8 cellular contexts compared by ENCODE assay signal in the genomic region with DNA sequence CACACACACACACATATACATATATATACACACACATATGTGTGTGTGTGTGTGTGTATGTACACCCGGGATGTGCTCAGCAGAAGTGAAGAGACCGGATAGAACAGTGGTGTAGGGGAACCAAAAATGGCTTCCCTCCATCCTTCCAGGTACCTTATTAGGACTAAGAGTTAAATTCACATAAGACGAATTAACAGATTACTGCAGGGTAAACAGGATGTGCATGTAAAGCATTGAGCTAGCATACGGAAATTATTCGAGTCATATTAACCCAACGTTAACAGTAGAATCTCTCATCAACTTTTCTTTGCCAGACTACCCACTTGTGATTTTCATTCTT. TPM values are rescaled to one million over a fixed set of nuclear protein-coding genes. Genes with fewer than 3 reads are reported as not detected.
A peak's percentile ranks its signal among the peaks of the same experiment; 100 is the strongest.
DNase-seq lines count a peak whose midpoint lies in the region; ATAC-seq and TF ChIP-seq lines count a peak whose summit lies in the region.

No MANE protein-coding gene starts in this region.

- H4K20me1 ChIP-seq in DOHH2 (ENCODE audit: control insufficient read depth, insufficient read depth, low read depth, low read length), result peaks cover 6% of the 10 kb centered on the region; the same call in 1 of the 2 replicates
- peaks cover 41% of the 10 kb centered on the region for H4K20me1 ChIP-seq in neural progenitor cell (ENCODE audit: low read depth)

- H3K4me1 ChIP-seq in DOHH2 (ENCODE audit: control insufficient read depth, low read length) (peaks cover 31% of the 10 kb centered on the region), neural progenitor cell (peaks cover 21% of the 10 kb centered on the region)

- TF ChIP-seq CTCF in DOHH2 (IDR thresholded peaks at IDR 0.05; ENCODE audit: low read depth, low read length, poor library complexity, severe bottlenecking) (no peak), dorsolateral prefrontal cortex (IDR thresholded peaks at IDR 0.05 in 54 of 56, conservative IDR thresholded peaks at IDR 0.05 in 2 of 56; ENCODE audit: low read depth in 1 of 56, partially characterized antibody in 56 of 56) (no peak), neural progenitor cell (IDR thresholded peaks at IDR 0.05) (no peak)

- peaks cover 34% of the 10 kb centered on the region for H3K36me3 Mint-ChIP-seq in neural progenitor cell

- peaks cover 32% of the 10 kb centered on the region for H3K4me1 Mint-ChIP-seq in neural progenitor cell

- peaks cover 88% of the 10 kb centered on the region for H3K79me2 ChIP-seq in DOHH2 (ENCODE audit: control insufficient read depth, low read length)
- peaks cover 83% of the 10 kb centered on the region for H3K79me2 ChIP-seq in neural progenitor cell (ENCODE audit: low read depth)

- H3K27me3 ChIP-seq in DOHH2 (ENCODE audit: control insufficient read depth, low read length), result no peaks in the 10 kb centered on the region
- no peaks in the 10 kb centered on the region for H3K27me3 ChIP-seq in dorsolateral prefrontal cortex
- no peaks in the 10 kb centered on the region for H3K27me3 ChIP-seq in neural progenitor cell

- DNase-seq in LoVo (ENCODE audit: low spot score) (peak; percentile 11), dorsolateral prefrontal cortex (no peak), neural progenitor cell (ENCODE audit: low spot score) (no peak), mesenteric fat pad (ENCODE audit: low spot score) (no peak)

- H3K4me3 ChIP-seq in DOHH2 (ENCODE audit: low read length) (peak overlapping the region; percentile 97), dorsolateral prefrontal cortex (peak overlapping the region; percentile 60 to 99 (median 91)), neural progenitor cell (peak overlapping the region; percentile 73)

- H2AFZ ChIP-seq in neural progenitor cell (replicated peaks), result no peak overlapping the region

- H3K36me3 ChIP-seq in DOHH2 (ENCODE audit: control insufficient read depth, low read length), result peaks cover 90% of the 10 kb centered on the region
- H3K36me3 ChIP-seq in neural progenitor cell, result peaks cover 16% of the 10 kb centered on the region

- ATAC-seq in GM19455 (IDR thresholded peaks at IDR 0.05; ENCODE audit: unreplicated experiment) (no peak), GM18517 (IDR thresholded peaks at IDR 0.05; ENCODE audit: unreplicated experiment) (no peak), HG02852 (IDR thresholded peaks at IDR 0.05; ENCODE audit: unreplicated experiment) (no peak)

- H3K27ac Mint-ChIP-seq in neural progenitor cell, result peak overlapping the region; percentile 26

- no peaks in the 10 kb centered on the region for H3K9me3 ChIP-seq in DOHH2 (ENCODE audit: control insufficient read depth, insufficient read depth, low read length)
- H3K9me3 ChIP-seq in neural progenitor cell (ENCODE audit: low read depth), result no peaks in the 10 kb centered on the region

- peaks cover 7% of the 10 kb centered on the region for H3F3A ChIP-seq in DOHH2 (ENCODE audit: control insufficient read depth, insufficient read depth)
- H3F3A ChIP-seq in neural progenitor cell (ENCODE audit: low read depth), result peaks cover 20% of the 10 kb centered on the region

- peak overlapping the region; percentile 84 for H3K27ac ChIP-seq in DOHH2 (ENCODE audit: low read depth, low read length)
- H3K27ac ChIP-seq in dorsolateral prefrontal cortex, result peak overlapping the region in 26 of 59 donors; percentile 72 to 96 (median 90)
- no peak overlapping the region for H3K27ac ChIP-seq in neural progenitor cell

- no peaks in the 10 kb centered on the region for H3K9me2 ChIP-seq in DOHH2 (replicated peaks; ENCODE audit: control insufficient read depth, low read length)

- H3K27me3 Mint-ChIP-seq in neural progenitor cell (ENCODE audit: insufficient read depth, low read depth), result no peaks in the 10 kb centered on the region

- H3K4me2 ChIP-seq in DOHH2 (ENCODE audit: low read length), result peak overlapping the region; percentile 72
- H3K4me2 ChIP-seq in neural progenitor cell, result peak overlapping the region; percentile 90

- no peak overlapping the region for H3K4me3 Mint-ChIP-seq in neural progenitor cell

- H3K9me3 Mint-ChIP-seq in neural progenitor cell, result no peaks in the 10 kb centered on the region

- intact Hi-C loops in dorsolateral prefrontal cortex (cut with DNase I), result loop anchor here (2.0 to 10.0 kb wide), 4 partner anchors 74 to 692 kb away; partner anchors contain the start of gene RTF2 (in 2 of the 2)

- H3K9ac ChIP-seq in neural progenitor cell, result peak overlapping the region; percentile 60

RNA-seq across cellular contexts. Expression of gene CSTF1, which starts 0.7 kb away (rescaled TPM):
- total RNA-seq in dorsolateral prefrontal cortex (10 to 100 TPM; 15.8 to 37.3 (median 25.6) TPM), neural progenitor cell (ENCODE audit: low replicate concordance) (72.7 and 87.2 TPM in 2 replicates), mesenteric fat pad (21.2 TPM)

RNA-seq across cellular contexts. Expression of gene AURKA, which starts 1.1 kb away (rescaled TPM):
- total RNA-seq in dorsolateral prefrontal cortex (1 to 10 TPM; 1.1 to 5.7 (median 2.8) TPM), neural progenitor cell (ENCODE audit: low replicate concordance) (144 and 186 TPM in 2 replicates), mesenteric fat pad (1.4 TPM)

RNA-seq across cellular contexts. Expression of gene CASS4, which starts 19.0 kb away (rescaled TPM):
- total RNA-seq in dorsolateral prefrontal cortex, result 1 to 10 TPM in 110 of 120 experiments, under 1 TPM in 10; 0.25 to 4.8 (median 1.9) TPM
- total RNA-seq in neural progenitor cell (ENCODE audit: low replicate concordance), result 0.09 TPM in 1 of 2 replicates, not detected in the other
- 3.1 TPM for total RNA-seq in mesenteric fat pad

RNA-seq across cellular contexts. Expression of gene FAM210B, which starts 34.3 kb away (rescaled TPM):
- total RNA-seq in dorsolateral prefrontal cortex, result 10 to 100 TPM; 19.5 to 41.4 (median 28.6) TPM
- total RNA-seq in neural progenitor cell (ENCODE audit: low replicate concordance), result 19.3 and 26.7 TPM in 2 replicates
- 48.3 TPM for total RNA-seq in mesenteric fat pad

Comparison
In these comparisons a context has a peak if more than half of its experiments do, and no peak if none do; other contexts are left out.
1. RNA of gene AURKA, which starts 1.1 kb away (total RNA-seq): 144 to 186 TPM in neural progenitor cell; 1.1 to 5.7 TPM in dorsolateral prefrontal cortex and 1.4 TPM in mesenteric fat pad (single experiment); every median in the first group is over 10 times any median in the second.
2. Peak in every context shown above with its lines, with median percentiles within 50 percentile points of each other: H3K4me3 ChIP-seq.